10 cellular contexts compared by ENCODE assay signal in genomic region chr2:96245609-96246390, GRCh38. TPM values are rescaled to one million over a fixed set of nuclear protein-coding genes. Genes with fewer than 3 reads are reported as not detected.
A peak's percentile ranks its signal among the peaks of the same experiment; 100 is the strongest.
DNase-seq lines count a peak whose midpoint lies in the region; ATAC-seq and TF ChIP-seq lines count a peak whose summit lies in the region.
"Had no signal": no experiment of that assay in that cellular context is flagged by ENCODE, and none has a peak within 500 bp of the region (broad histone marks: within the 10 kb centered on the region; RNA-seq: fewer than 3 reads in every experiment).

No MANE protein-coding gene starts in this region.

- H4K5ac ChIP-seq in IMR-90 (ENCODE audit: low read depth, low read length): no peak overlapping the region

- intact Hi-C loops in IMR-90 (cut with micrococcal nuclease) (no loop called here), left colon (cut with DNase I, micrococcal nuclease) (no loop called here)

- H3K36me3 Mint-ChIP-seq in activated CD4-positive, alpha-beta memory T cell treated with anti-CD3 and anti-CD28 coated beads, Interleukin-2, amount 10 ng/mL, durations not matched to agents 7 days and 5 days (ENCODE audit: low read depth): peaks cover 26% of the 10 kb centered on the region

- H3K4ac ChIP-seq in IMR-90 (ENCODE audit: low read depth, low read length): peak overlapping the region; percentile 24; the same call in 1 of the 2 replicates

- H3K27ac ChIP-seq in IMR-90 (ENCODE audit: insufficient read depth, low read length): no peak overlapping the region
- H3K27ac ChIP-seq: testis had no signal

- H3K9me3 Mint-ChIP-seq in activated CD4-positive, alpha-beta memory T cell treated with anti-CD3 and anti-CD28 coated beads, Interleukin-2, amount 10 ng/mL, durations not matched to agents 7 days and 5 days: peaks cover 11% of the 10 kb centered on the region

- no peak overlapping the region for H3K14ac ChIP-seq in IMR-90 (replicated peaks; ENCODE audit: low read depth, low read length)

- H3K4me2 ChIP-seq in IMR-90 (ENCODE audit: low read depth, low read length): no peak overlapping the region

- H3K4me3 ChIP-seq in IMR-90 (ENCODE audit: insufficient read depth, low read depth, low read length): no peak overlapping the region
- H3K4me3 ChIP-seq: testis had no signal

- H3K9me1 ChIP-seq in IMR-90 (ENCODE audit: insufficient read depth, low read length): peaks cover 28% of the 10 kb centered on the region

- TF ChIP-seq POLR2A in IMR-90 (IDR thresholded peaks at IDR 0.05; ENCODE audit: low read depth, low read length): no peak

- H3K23ac ChIP-seq in IMR-90 (ENCODE audit: low read depth, low read length): no peak overlapping the region

- CTCF ChIA-PET in IMR-90 (lab: Yijun Ruan, JAX): interaction anchor here (1.2 kb wide), 1 partner anchor 71 kb away, joined by 3 read pairs; no protein-coding TSS in a partner anchor
- CTCF ChIA-PET in activated CD4-positive, alpha-beta memory T cell treated with anti-CD3 and anti-CD28 coated beads, Interleukin-2, amount 10 ng/mL, durations not matched to agents 7 days and 5 days (lab: Charles Lee): interaction anchor here (0.7 to 1.6 kb wide), 3 partner anchors 15 to 71 kb away, joined by 3 to 5 read pairs (median 4); partner anchors contain the start of gene STARD7

- peaks cover 8% of the 10 kb centered on the region for H3K4me1 ChIP-seq in IMR-90 (ENCODE audit: control insufficient read depth, insufficient read depth, low read length)

- DNase-seq in AML-193 (lab: John Stamatoyannopoulos, UW) (peak; percentile 7 to 34), IMR-90 (peak; percentile 53), left kidney (ENCODE audit: low read depth, low spot score) (peak; percentile 31), amniotic stem cell (lab: John Stamatoyannopoulos, UW) (no peak), left colon (no peak), AG08395 (ENCODE audit: low spot score) (no peak)
- DNase-seq in activated CD4-positive, alpha-beta memory T cell treated with anti-CD3 and anti-CD28 coated beads, Interleukin-2, amount 10 ng/mL, durations not matched to agents 7 days and 5 days: no peak
- DNase-seq: testis had no signal

- no peak overlapping the region for H3K4me3 Mint-ChIP-seq in activated CD4-positive, alpha-beta memory T cell treated with anti-CD3 and anti-CD28 coated beads, Interleukin-2, amount 10 ng/mL, durations not matched to agents 7 days and 5 days

- no peaks in the 10 kb centered on the region for H3K27me3 Mint-ChIP-seq in activated CD4-positive, alpha-beta memory T cell treated with anti-CD3 and anti-CD28 coated beads, Interleukin-2, amount 10 ng/mL, durations not matched to agents 7 days and 5 days

- H3K27ac Mint-ChIP-seq in activated CD4-positive, alpha-beta memory T cell treated with anti-CD3 and anti-CD28 coated beads, Interleukin-2, amount 10 ng/mL, durations not matched to agents 7 days and 5 days: peak overlapping the region; percentile 70

- no peak overlapping the region for H3K18ac ChIP-seq in IMR-90 (ENCODE audit: low read depth, low read length)

- POLR2A ChIA-PET in IMR-90 (lab: Charles Lee; ENCODE audit: unreplicated experiment): no interaction called here
- POLR2A ChIA-PET in activated CD4-positive, alpha-beta memory T cell treated with anti-CD3 and anti-CD28 coated beads, Interleukin-2, amount 10 ng/mL, durations not matched to agents 7 days and 5 days (lab: Charles Lee): interaction anchor here (0.8 to 3.7 kb wide), 6 partner anchors 8 to 100 kb away, joined by 3 to 24 read pairs (median 4); partner anchors contain the start of genes DUSP2, SNRNP200 and STARD7

- H3K56ac ChIP-seq in IMR-90 (ENCODE audit: extremely low read depth, insufficient read depth, low read length): no peak overlapping the region

- no peaks in the 10 kb centered on the region for H3K27me3 ChIP-seq in IMR-90 (ENCODE audit: control insufficient read depth, insufficient read depth, low read length)
- H3K27me3 ChIP-seq: testis had no signal

- H3K9me3 ChIP-seq in IMR-90 (ENCODE audit: control insufficient read depth, insufficient read depth, low read length): peaks cover 2% of the 10 kb centered on the region; the same call in 1 of the 2 replicates
- H3K9me3 ChIP-seq: testis had no signal

- in situ Hi-C loops in IMR-90 (cut with MboI; ENCODE audit: low sequenced_read_pairs): no loop called here

- peaks cover 71% of the 10 kb centered on the region for H3K4me1 Mint-ChIP-seq in activated CD4-positive, alpha-beta memory T cell treated with anti-CD3 and anti-CD28 coated beads, Interleukin-2, amount 10 ng/mL, durations not matched to agents 7 days and 5 days

- H2BK120ac ChIP-seq in IMR-90 (ENCODE audit: low read depth, low read length): no peak overlapping the region

- no peak overlapping the region for H2AFZ ChIP-seq in IMR-90 (replicated peaks; ENCODE audit: low read length, poor library complexity)

- 100% methylated on average over 1 of the region's 8 CpGs; no CpG with 5 or more reads in 1 of the 2 experiments for WGBS in IMR-90 (ENCODE audit: extremely low coverage in 2 of 2, insufficient read length in 1 of 2), 2 experiments

- ATAC-seq in IMR-90 (ENCODE audit: low read depth) (no peak), GM21447 (IDR thresholded peaks at IDR 0.05; ENCODE audit: unreplicated experiment) (no peak), left colon (no peak)
- ATAC-seq: activated CD4-positive, CD25-positive, alpha-beta regulatory T cell treated with anti-CD3 and anti-CD28 coated beads, Interleukin-2, amount 50 U/mL, for 24 hours had no signal

- H4K91ac ChIP-seq in IMR-90 (ENCODE audit: insufficient read depth, low read depth, low read length): no peak overlapping the region

- H3K79me1 ChIP-seq in IMR-90 (ENCODE audit: low read depth in 1 of 2, low read length in 2 of 2): peaks cover 5 to 17% of the 10 kb centered on the region in 2 experiments; a peak in 3 of 4 replicates

- H3K9ac ChIP-seq in IMR-90 (ENCODE audit: low read depth, low read length): no peak overlapping the region

- H2AK9ac ChIP-seq in IMR-90 (replicated peaks; ENCODE audit: low read depth, low read length, poor library complexity): no peak overlapping the region

- no peak overlapping the region for H2BK15ac ChIP-seq in IMR-90 (ENCODE audit: low read depth, low read length)

- peaks cover 1% of the 10 kb centered on the region; the same call in 1 of the 2 replicates for H3K36me3 ChIP-seq in IMR-90 (ENCODE audit: control insufficient read depth, insufficient read depth, low read length)

- H4K20me1 ChIP-seq in IMR-90 (ENCODE audit: insufficient read depth, low read length): no peaks in the 10 kb centered on the region

- H2BK5ac ChIP-seq in IMR-90 (ENCODE audit: low read depth, low read length, poor library complexity, severe bottlenecking): no peak overlapping the region

- H4K8ac ChIP-seq in IMR-90 (ENCODE audit: low read depth in 2 of 2, low read length in 2 of 2): no peak overlapping the region

- BruUV-seq in IMR-90 (replicated peaks; lab: Mats Ljungman, UMichigan): no TSS peak

- dilution Hi-C loops in IMR-90 (cut with HindIII; ENCODE audit: low sequenced_read_pairs, unreplicated experiment): no loop called here

- no peak overlapping the region for H2BK20ac ChIP-seq in IMR-90 (ENCODE audit: low read depth, low read length)

- TF ChIP-seq RAD21 in IMR-90 (IDR thresholded peaks at IDR 0.05; ENCODE audit: low read length): no peak

- 0 out of 2 replicates have a peak overlapping the region, but pooled peaks have one; percentile 51 for H2AK5ac ChIP-seq in IMR-90 (ENCODE audit: low read depth, low read length)

- TF ChIP-seq CTCF in IMR-90 (conservative IDR thresholded peaks at IDR 0.05; ENCODE audit: low read depth, low read length): no peak

TF ChIP-seq in IMR-90, 13 proteins besides CTCF, POLR2A, EP300 and RAD21 (continues in another document):
- no peak for TF ChIP-seq BHLHE40 (IDR thresholded peaks at IDR 0.05; ENCODE audit: low read depth, low read length)
- TF ChIP-seq SMC3 (IDR thresholded peaks at IDR 0.05; ENCODE audit: low read depth, low read length): no peak
- TF ChIP-seq CEBPB (IDR thresholded peaks at IDR 0.05; ENCODE audit: low read depth, low read length): no peak
- TF ChIP-seq CHD1 (IDR thresholded peaks at IDR 0.05; ENCODE audit: low read depth, low read length): no peak
- no peak for TF ChIP-seq MAZ (IDR thresholded peaks at IDR 0.05; ENCODE audit: borderline replicate concordance, low read depth, low read length)
- TF ChIP-seq MAFK (IDR thresholded peaks at IDR 0.05; ENCODE audit: low read depth, low read length): no peak

RNA-seq across cellular contexts. Expression of gene TMEM127, which starts 20.0 kb away (rescaled TPM):
- total RNA-seq in IMR-90 (2012; rRNA removed) (20.0 and 35.7 TPM in 2 replicates), left colon (100 to 1,000 TPM in 1 of 2 donors, 10 to 100 TPM in 1; 86.2 to 111 TPM)
- polyA plus RNA-seq in IMR-90 (2012; rRNA removed): 47.6 and 52.2 TPM in 2 replicates
- 15.4 and 45.4 TPM in 2 replicates for polyA plus RNA-seq in IMR-90 (2012; cell fraction: cytosol; rRNA removed)
- 28.8 and 33.4 TPM in 2 replicates for polyA plus RNA-seq in IMR-90 (2012; cell fraction: nucleus; rRNA removed; ENCODE audit: low replicate concordance)
- 10 to 100 TPM; 42.4 to 44.0 TPM for total RNA-seq in activated CD4-positive, alpha-beta memory T cell treated with anti-CD3 and anti-CD28 coated beads, Interleukin-2, amount 10 ng/mL, durations not matched to agents 7 days and 5 days

RNA-seq across cellular contexts. Expression of gene CIAO1, which starts 20.2 kb away (rescaled TPM):
- total RNA-seq in IMR-90 (2012; rRNA removed): 85.5 and 94.3 TPM in 2 replicates
- polyA plus RNA-seq in IMR-90 (2012; rRNA removed): 78.8 and 81.1 TPM in 2 replicates
- polyA plus RNA-seq in IMR-90 (2012; cell fraction: cytosol; rRNA removed): 70.6 and 76.8 TPM in 2 replicates
- polyA plus RNA-seq in IMR-90 (2012; cell fraction: nucleus; rRNA removed; ENCODE audit: low replicate concordance): 68.9 and 97.1 TPM in 2 replicates
- total RNA-seq in activated CD4-positive, alpha-beta memory T cell treated with anti-CD3 and anti-CD28 coated beads, Interleukin-2, amount 10 ng/mL, durations not matched to agents 7 days and 5 days: 10 to 100 TPM; 64.4 to 67.4 TPM
- 10 to 100 TPM; 61.7 to 68.8 TPM for total RNA-seq in left colon

RNA-seq across cellular contexts. Expression of gene STARD7, which starts 37.2 kb away (rescaled TPM):
- total RNA-seq in IMR-90 (2012; rRNA removed): 138 and 189 TPM in 2 replicates
- polyA plus RNA-seq in IMR-90 (2012; rRNA removed): 51.1 and 61.7 TPM in 2 replicates
- polyA plus RNA-seq in IMR-90 (2012; cell fraction: cytosol; rRNA removed): 17.9 and 21.7 TPM in 2 replicates
- 14.0 and 58.9 TPM in 2 replicates for polyA plus RNA-seq in IMR-90 (2012; cell fraction: nucleus; rRNA removed; ENCODE audit: low replicate concordance)
- total RNA-seq in activated CD4-positive, alpha-beta memory T cell treated with anti-CD3 and anti-CD28 coated beads, Interleukin-2, amount 10 ng/mL, durations not matched to agents 7 days and 5 days: 100 to 1,000 TPM; 108 to 113 TPM
- 100 to 1,000 TPM; 125 to 127 TPM for total RNA-seq in left colon

RNA-seq across cellular contexts. Expression of gene SNRNP200, which starts 59.5 kb away (rescaled TPM):
- 44.1 and 44.2 TPM in 2 replicates for total RNA-seq in IMR-90 (2012; rRNA removed)
- polyA plus RNA-seq in IMR-90 (2012; rRNA removed): 108 TPM in 2 replicates
- 51.0 and 82.3 TPM in 2 replicates for polyA plus RNA-seq in IMR-90 (2012; cell fraction: cytosol; rRNA removed)
- polyA plus RNA-seq in IMR-90 (2012; cell fraction: nucleus; rRNA removed; ENCODE audit: low replicate concordance): 226 and 252 TPM in 2 replicates
- total RNA-seq in activated CD4-positive, alpha-beta memory T cell treated with anti-CD3 and anti-CD28 coated beads, Interleukin-2, amount 10 ng/mL, durations not matched to agents 7 days and 5 days: 100 to 1,000 TPM; 149 to 156 TPM
- 10 to 100 TPM; 84.8 to 94.7 TPM for total RNA-seq in left colon

Comparison
In these comparisons a context has a peak if more than half of its experiments do, and no peak if none do; other contexts are left out.
1. DNase-seq: peak in AML-193 (2 of 2), IMR-90 (single experiment) and left kidney (single experiment); none in activated CD4-positive, alpha-beta memory T cell treated with anti-CD3 and anti-CD28 coated beads, Interleukin-2, amount 10 ng/mL, durations not matched to agents 7 days and 5 days (single experiment), amniotic stem cell (single experiment), left colon (0 of 2) and AG08395 (single experiment).